In genomic region chr19:44960906-44961734, GRCh38 we compare ENCODE assay signal across 17 cellular contexts. TPM values are rescaled to one million over a fixed set of nuclear protein-coding genes. Genes with fewer than 3 reads are reported as not detected.
A peak's percentile ranks its signal among the peaks of the same experiment; 100 is the strongest.
DNase-seq lines count a peak whose midpoint lies in the region; ATAC-seq and TF ChIP-seq lines count a peak whose summit lies in the region.
"Had no signal": no experiment of that assay in that cellular context is flagged by ENCODE, and none has a peak within 500 bp of the region (broad histone marks: within the 10 kb centered on the region; RNA-seq: fewer than 3 reads in every experiment).

No MANE protein-coding gene starts in this region.

- POLR2A ChIA-PET in CD8-positive, alpha-beta memory T cell (lab: Charles Lee), result no interaction called here

- no peak for DNase-seq in CD8-positive, alpha-beta memory T cell
- no peak for DNase-seq in activated T-helper 1 cell treated with anti-CD3 and anti-CD28 coated beads, Interleukin-12 subunit alpha, Interleukin-12 subunit beta, Interleukin-2, Interleukin-4 antibody, amounts not matched to agents 30 ng/mL and 10 ng/mL and 1 ng/mL, durations not matched to agents 14 hours and 24 hours and 36 hours (ENCODE audit: low spot score)
- no peak for DNase-seq in nephron progenitor cell
- no peak for DNase-seq in GOT3 (lab: John Stamatoyannopoulos, UW)
- no peak for DNase-seq in NCI-H69 (lab: John Stamatoyannopoulos, UW)
- DNase-seq in DMS79 (lab: John Stamatoyannopoulos, UW), result no peak
- DNase-seq: activated CD4-positive, CD25-positive, alpha-beta regulatory T cell; C1 segment of cervical spinal cord; DND-41; H9; SK-N-SH; small intestine; stomach had no signal

- intact Hi-C loops in activated T-helper 1 cell treated with anti-CD3 and anti-CD28 coated beads, Interleukin-12 subunit alpha, Interleukin-12 subunit beta, Interleukin-2, Interleukin-4 antibody, amounts not matched to agents 30 ng/mL and 10 ng/mL and 1 ng/mL, durations not matched to agents 14 hours and 24 hours and 36 hours (cut with micrococcal nuclease), result no loop called here

- peaks cover 20% of the 10 kb centered on the region for H3K4me1 ChIP-seq in CD8-positive, alpha-beta memory T cell (ENCODE audit: insufficient read depth, low read length)

- H3K27me3 ChIP-seq in CD8-positive, alpha-beta memory T cell (ENCODE audit: insufficient read depth, low read length, poor library complexity, severe bottlenecking), result no peaks in the 10 kb centered on the region
- H3K27me3 ChIP-seq: stomach had no signal

- H3K27me3 Mint-ChIP-seq in CD8-positive, alpha-beta memory T cell, result peaks cover 0 to 2% of the 10 kb centered on the region in 2 donors
- H3K27me3 Mint-ChIP-seq in activated T-helper 1 cell treated with anti-CD3 and anti-CD28 coated beads, Interleukin-12 subunit alpha, Interleukin-12 subunit beta, Interleukin-2, Interleukin-4 antibody, amounts not matched to agents 30 ng/mL and 10 ng/mL and 1 ng/mL, durations not matched to agents 14 hours and 24 hours and 36 hours (ENCODE audit: insufficient read depth), result no peaks in the 10 kb centered on the region
- H3K27me3 Mint-ChIP-seq in nephron progenitor cell (ENCODE audit: low read depth, poor library complexity), result no peaks in the 10 kb centered on the region

- H3K4me3 ChIP-seq in CD8-positive, alpha-beta memory T cell (ENCODE audit: low read length), result no peak overlapping the region
- H3K4me3 ChIP-seq: stomach had no signal

- no peak for TF ChIP-seq CTCF in nephron progenitor cell (IDR thresholded peaks at IDR 0.05)

- H3K4me1 Mint-ChIP-seq in CD8-positive, alpha-beta memory T cell, result peaks cover 39 to 49% (median 41%) of the 10 kb centered on the region in 3 donors
- H3K4me1 Mint-ChIP-seq in activated T-helper 1 cell treated with anti-CD3 and anti-CD28 coated beads, Interleukin-12 subunit alpha, Interleukin-12 subunit beta, Interleukin-2, Interleukin-4 antibody, amounts not matched to agents 30 ng/mL and 10 ng/mL and 1 ng/mL, durations not matched to agents 14 hours and 24 hours and 36 hours (ENCODE audit: low read depth), result peaks cover 34% of the 10 kb centered on the region
- H3K4me1 Mint-ChIP-seq in nephron progenitor cell, result peaks cover 33% of the 10 kb centered on the region

- H3K9me3 Mint-ChIP-seq in CD8-positive, alpha-beta memory T cell, result no peaks in the 10 kb centered on the region
- H3K9me3 Mint-ChIP-seq in activated T-helper 1 cell treated with anti-CD3 and anti-CD28 coated beads, Interleukin-12 subunit alpha, Interleukin-12 subunit beta, Interleukin-2, Interleukin-4 antibody, amounts not matched to agents 30 ng/mL and 10 ng/mL and 1 ng/mL, durations not matched to agents 14 hours and 24 hours and 36 hours, result no peaks in the 10 kb centered on the region
- H3K9me3 Mint-ChIP-seq in nephron progenitor cell, result no peaks in the 10 kb centered on the region
- H3K9me3 Mint-ChIP-seq: H9 had no signal

- H3K27ac ChIP-seq in CD8-positive, alpha-beta memory T cell (ENCODE audit: low read depth, low read length), result no peak overlapping the region
- H3K27ac ChIP-seq: stomach had no signal

- peak overlapping the region in 2 of 7 donors; percentile 10 to 68 for H3K4me3 Mint-ChIP-seq in CD8-positive, alpha-beta memory T cell
- no peak overlapping the region for H3K4me3 Mint-ChIP-seq in activated T-helper 1 cell treated with anti-CD3 and anti-CD28 coated beads, Interleukin-12 subunit alpha, Interleukin-12 subunit beta, Interleukin-2, Interleukin-4 antibody, amounts not matched to agents 30 ng/mL and 10 ng/mL and 1 ng/mL, durations not matched to agents 14 hours and 24 hours and 36 hours
- no peak overlapping the region for H3K4me3 Mint-ChIP-seq in nephron progenitor cell
- H3K4me3 Mint-ChIP-seq: H9 had no signal

- CTCF ChIA-PET in CD8-positive, alpha-beta memory T cell (lab: Charles Lee), result no interaction called here

- H3K36me3 Mint-ChIP-seq in CD8-positive, alpha-beta memory T cell, result peaks cover 0 to 57% (median 6%) of the 10 kb centered on the region in 3 donors
- H3K36me3 Mint-ChIP-seq in activated T-helper 1 cell treated with anti-CD3 and anti-CD28 coated beads, Interleukin-12 subunit alpha, Interleukin-12 subunit beta, Interleukin-2, Interleukin-4 antibody, amounts not matched to agents 30 ng/mL and 10 ng/mL and 1 ng/mL, durations not matched to agents 14 hours and 24 hours and 36 hours (ENCODE audit: low read depth), result peaks cover 14% of the 10 kb centered on the region
- peaks cover 25% of the 10 kb centered on the region for H3K36me3 Mint-ChIP-seq in nephron progenitor cell (ENCODE audit: low read depth)

- ATAC-seq in HG03108 (IDR thresholded peaks at IDR 0.05; ENCODE audit: unreplicated experiment), result peak; percentile 39

- no peaks in the 10 kb centered on the region for H3K9me3 ChIP-seq in CD8-positive, alpha-beta memory T cell (ENCODE audit: low read length)
- H3K9me3 ChIP-seq: SK-N-SH, stomach had no signal

- peak overlapping the region in 5 of 8 donors; percentile 42 to 73 (median 47) for H3K27ac Mint-ChIP-seq in CD8-positive, alpha-beta memory T cell
- peak overlapping the region; percentile 65 for H3K27ac Mint-ChIP-seq in activated T-helper 1 cell treated with anti-CD3 and anti-CD28 coated beads, Interleukin-12 subunit alpha, Interleukin-12 subunit beta, Interleukin-2, Interleukin-4 antibody, amounts not matched to agents 30 ng/mL and 10 ng/mL and 1 ng/mL, durations not matched to agents 14 hours and 24 hours and 36 hours
- H3K27ac Mint-ChIP-seq in nephron progenitor cell, result peak overlapping the region; percentile 22

- H3K36me3 ChIP-seq in CD8-positive, alpha-beta memory T cell (ENCODE audit: insufficient read depth, low read length), result peaks cover 33% of the 10 kb centered on the region

RNA-seq across cellular contexts. Expression of gene CLPTM1, which starts 5.9 kb away (rescaled TPM):
- 10 to 100 TPM; 78.6 to 82.5 TPM for total RNA-seq in CD8-positive, alpha-beta memory T cell
- polyA plus RNA-seq in CD8-positive, alpha-beta memory T cell, result 27.5 TPM
- 86.1 and 93.1 TPM in 2 replicates for total RNA-seq in activated T-helper 1 cell treated with anti-CD3 and anti-CD28 coated beads, Interleukin-12 subunit alpha, Interleukin-12 subunit beta, Interleukin-2, Interleukin-4 antibody, amounts not matched to agents 30 ng/mL and 10 ng/mL and 1 ng/mL, durations not matched to agents 14 hours and 24 hours and 36 hours

RNA-seq across cellular contexts. Expression of gene APOC2, which starts 15.3 kb away (rescaled TPM):
- total RNA-seq in CD8-positive, alpha-beta memory T cell, result not detected
- not detected for polyA plus RNA-seq in CD8-positive, alpha-beta memory T cell
- total RNA-seq in activated T-helper 1 cell treated with anti-CD3 and anti-CD28 coated beads, Interleukin-12 subunit alpha, Interleukin-12 subunit beta, Interleukin-2, Interleukin-4 antibody, amounts not matched to agents 30 ng/mL and 10 ng/mL and 1 ng/mL, durations not matched to agents 14 hours and 24 hours and 36 hours, result not detected in 2 replicates
- total RNA-seq: chondrocyte, H9 had no signal
- polyA plus RNA-seq: SK-N-SH had no signal

RNA-seq across cellular contexts. Expression of gene APOC4, which starts 19.1 kb away (rescaled TPM):
- not detected for total RNA-seq in CD8-positive, alpha-beta memory T cell
- polyA plus RNA-seq in CD8-positive, alpha-beta memory T cell, result not detected
- total RNA-seq in activated T-helper 1 cell treated with anti-CD3 and anti-CD28 coated beads, Interleukin-12 subunit alpha, Interleukin-12 subunit beta, Interleukin-2, Interleukin-4 antibody, amounts not matched to agents 30 ng/mL and 10 ng/mL and 1 ng/mL, durations not matched to agents 14 hours and 24 hours and 36 hours, result not detected in 2 replicates
- total RNA-seq: chondrocyte, H9, mesenteric fat pad, omental fat pad, stomach had no signal
- polyA plus RNA-seq: SK-N-SH, small intestine had no signal

RNA-seq across cellular contexts. Expression of gene RELB, which starts 40.1 kb away (rescaled TPM):
- 10 to 100 TPM; 53.4 to 57.4 TPM for total RNA-seq in CD8-positive, alpha-beta memory T cell
- polyA plus RNA-seq in CD8-positive, alpha-beta memory T cell, result 22.7 TPM
- total RNA-seq in activated T-helper 1 cell treated with anti-CD3 and anti-CD28 coated beads, Interleukin-12 subunit alpha, Interleukin-12 subunit beta, Interleukin-2, Interleukin-4 antibody, amounts not matched to agents 30 ng/mL and 10 ng/mL and 1 ng/mL, durations not matched to agents 14 hours and 24 hours and 36 hours, result 73.3 and 77.5 TPM in 2 replicates

RNA-seq across cellular contexts. Expression of gene APOC1, which starts 46.7 kb away (rescaled TPM):
- total RNA-seq in CD8-positive, alpha-beta memory T cell, result 1 to 10 TPM; 4.6 to 5.7 TPM
- polyA plus RNA-seq in CD8-positive, alpha-beta memory T cell, result not detected
- 1.2 TPM in 1 of 2 replicates, not detected in the other for total RNA-seq in activated T-helper 1 cell treated with anti-CD3 and anti-CD28 coated beads, Interleukin-12 subunit alpha, Interleukin-12 subunit beta, Interleukin-2, Interleukin-4 antibody, amounts not matched to agents 30 ng/mL and 10 ng/mL and 1 ng/mL, durations not matched to agents 14 hours and 24 hours and 36 hours
